9 cellular contexts compared by ENCODE assay signal in genomic region chr22:21766933-21767462, GRCh38. TPM values are rescaled to one million over a fixed set of nuclear protein-coding genes. Genes with fewer than 3 reads are reported as not detected.
DNase-seq lines count a peak whose midpoint lies in the region; ATAC-seq, FAIRE-seq and TF ChIP-seq lines count a peak whose summit lies in the region.
"Had no signal": no experiment of that assay in that cellular context is flagged by ENCODE, and none has a peak within 500 bp of the region (broad histone marks: within the 10 kb centered on the region; RNA-seq: fewer than 3 reads in every experiment).

No MANE protein-coding gene starts in this region.

- no peaks in the 10 kb centered on the region for H3K4me1 Mint-ChIP-seq in MCF 10A (ENCODE audit: insufficient read depth, unreplicated experiment)

- ATAC-seq in left colon (peak; percentile 45), omental fat pad (ENCODE audit: low FRiP score) (no peak), psoas muscle (no peak)

- DNase-seq in MCF 10A (ENCODE audit: unreplicated experiment) (no peak), breast epithelium (ENCODE audit: low spot score in 2 of 2) (no peak), left colon (no peak), stomach (peak; percentile 29), omental fat pad (ENCODE audit: low spot score) (no peak), psoas muscle (no peak), H54 (ENCODE audit: insufficient read length, low spot score) (no peak)
- peak; percentile 16 to 38 for DNase-seq in activated CD4-positive, alpha-beta T cell treated with anti-CD3 and anti-CD28 coated beads, Interleukin-2, amount 50 U/mL, for 24 hours (ENCODE audit: low read depth in 1 of 2, low spot score in 1 of 2)
- DNase-seq: ACHN had no signal

- H3K9me3 Mint-ChIP-seq in MCF 10A (ENCODE audit: unreplicated experiment), result no peaks in the 10 kb centered on the region

- CTCF ChIA-PET in MCF 10A (lab: Yijun Ruan, JAX), result interaction anchor here (0.6 kb wide), 1 partner anchor 170 kb away, joined by 3 read pairs; no protein-coding TSS in a partner anchor

- H3K27ac Mint-ChIP-seq in MCF 10A (ENCODE audit: low read depth, unreplicated experiment), result peak overlapping the region; percentile 16

- no peaks in the 10 kb centered on the region for H3K27me3 Mint-ChIP-seq in MCF 10A (ENCODE audit: insufficient read depth, unreplicated experiment)

- H3K36me3 Mint-ChIP-seq in MCF 10A (ENCODE audit: insufficient read depth, unreplicated experiment), result peaks cover 87% of the 10 kb centered on the region

- 75 to 92% (median 82%) methylated on average over 11 of the region's 11 CpGs for WGBS in stomach, 5 donors
- 88 to 93% (median 89%) methylated on average over 11 of the region's 11 CpGs for WGBS in psoas muscle, 3 donors

- no peak overlapping the region for H3K27ac ChIP-seq in breast epithelium
- H3K27ac ChIP-seq in stomach, result peak overlapping the region in 4 of 5 donors; percentile 9 to 55 (median 36)
- H3K27ac ChIP-seq in psoas muscle, result no peak overlapping the region

- H3K27me3 ChIP-seq in breast epithelium (no peaks in the 10 kb centered on the region), stomach (no peaks in the 10 kb centered on the region), psoas muscle (ENCODE audit: insufficient read depth in 3 of 3, low read length in 2 of 3) (no peaks in the 10 kb centered on the region)

- peaks cover 4% of the 10 kb centered on the region for H3K36me3 ChIP-seq in breast epithelium
- H3K36me3 ChIP-seq in stomach, result peaks cover 79 to 100% (median 100%) of the 10 kb centered on the region in 4 donors
- H3K36me3 ChIP-seq in psoas muscle (ENCODE audit: insufficient read depth in 1 of 2, low read depth in 1 of 2), result peaks cover 14 to 100% of the 10 kb centered on the region in 2 donors

- intact Hi-C loops in MCF 10A (cut with micrococcal nuclease) (no loop called here), breast epithelium (cut with DNase I; ENCODE audit: low total_unique reads) (no loop called here), left colon (cut with DNase I, micrococcal nuclease) (no loop called here), stomach (cut with DNase I; ENCODE audit: low total_unique reads) (no loop called here), psoas muscle (cut with DNase I) (no loop called here)

- POLR2A ChIA-PET in MCF 10A (lab: Yijun Ruan, JAX), result no interaction called here

- H3K4me3 Mint-ChIP-seq in MCF 10A (ENCODE audit: unreplicated experiment), result no peak overlapping the region

- no peak for FAIRE-seq in H54 (lab: Jason Lieb, UNC)

- no peaks in the 10 kb centered on the region for H3K9me3 ChIP-seq in breast epithelium
- no peaks in the 10 kb centered on the region for H3K9me3 ChIP-seq in stomach
- no peaks in the 10 kb centered on the region for H3K9me3 ChIP-seq in psoas muscle

- H3K4me1 ChIP-seq in breast epithelium (no peaks in the 10 kb centered on the region), stomach (peaks cover 0 to 13% (median 0%) of the 10 kb centered on the region in 4 donors), psoas muscle (no peaks in the 10 kb centered on the region)

- TF ChIP-seq CTCF in MCF 10A (IDR thresholded peaks at IDR 0.05; ENCODE audit: unreplicated experiment) (no peak), breast epithelium (IDR thresholded peaks at IDR 0.05) (no peak), stomach (IDR thresholded peaks at IDR 0.05) (no peak), omental fat pad (IDR thresholded peaks at IDR 0.05) (no peak), psoas muscle (IDR thresholded peaks at IDR 0.05) (no peak)

- no peak overlapping the region for H3K4me3 ChIP-seq in breast epithelium
- no peak overlapping the region for H3K4me3 ChIP-seq in stomach
- no peak overlapping the region for H3K4me3 ChIP-seq in psoas muscle

- TF ChIP-seq POLR2A in breast epithelium (IDR thresholded peaks at IDR 0.05) (no peak), stomach (IDR thresholded peaks at IDR 0.05) (no peak), H54 (IDR thresholded peaks at IDR 0.05; ENCODE audit: low read depth, low read length) (no peak)

- TF ChIP-seq EP300 in stomach (IDR thresholded peaks at IDR 0.05), result no peak

- BruUV-seq in MCF 10A (replicated peaks; lab: Mats Ljungman, UMichigan), result no TSS peak

RNA-seq across cellular contexts. Expression of gene YPEL1, which starts 31.4 kb away (rescaled TPM):
- total RNA-seq in MCF 10A (2022), result 0.07 and 0.27 TPM in 2 replicates
- total RNA-seq in breast epithelium, result 1 to 10 TPM; 7.8 to 8.5 (median 7.9) TPM
- 1 to 10 TPM; 1.6 to 3.4 TPM for total RNA-seq in left colon
- 10 to 100 TPM in 1 of 5 donors, 1 to 10 TPM in 3, under 1 TPM in 1; 0.58 to 22.2 (median 5.7) TPM for total RNA-seq in stomach
- 1 to 10 TPM; 2.5 to 4.0 (median 2.7) TPM for polyA plus RNA-seq in stomach
- total RNA-seq in omental fat pad, result 1 to 10 TPM; 2.0 to 5.4 (median 3.7) TPM
- total RNA-seq in psoas muscle, result 10 to 100 TPM in 2 of 4 donors, 1 to 10 TPM in 2; 2.9 to 21.9 (median 10.3) TPM
- 1 to 10 TPM in 2 of 3 donors, under 1 TPM in 1; 0.72 to 4.6 (median 3.8) TPM for polyA plus RNA-seq in psoas muscle

Comparison
In these comparisons a context has a peak if more than half of its experiments do, and no peak if none do; other contexts are left out.
1. DNase-seq: peak in activated CD4-positive, alpha-beta T cell treated with anti-CD3 and anti-CD28 coated beads, Interleukin-2, amount 50 U/mL, for 24 hours (2 of 2) and stomach (single experiment); none in MCF 10A (single experiment), breast epithelium (0 of 2), left colon (0 of 2), omental fat pad (single experiment), psoas muscle (0 of 2) and H54 (single experiment).
2. H3K27ac ChIP-seq: peak in stomach (4 of 5); none in breast epithelium (0 of 2) and psoas muscle (single experiment).